Comparison of ENCODE assay signal across 10 cellular contexts in genomic region chr15:75258034-75258433, GRCh38. TPM values are rescaled to one million over a fixed set of nuclear protein-coding genes. Genes with fewer than 3 reads are reported as not detected.
"Had no signal": no experiment of that assay in that cellular context is flagged by ENCODE, and none has a peak within 500 bp of the region (broad histone marks: within the 10 kb centered on the region; RNA-seq: fewer than 3 reads in every experiment).

Gene GOLGA6C (plus strand): TSS chr15:75258334. CDS start chr15:75258599, 265 bp downstream.

RNA-seq across cellular contexts. Expression of gene GOLGA6C, which starts in this region (rescaled TPM):
- total RNA-seq: PC-3, PC-9, Peyer's patch, Right ventricle myocardium inferior, Right ventricle myocardium superior, RPMI7951, SJCRH30, SJSA1, SK-MEL-5 had no signal
- polyA plus RNA-seq: SK-N-SH had no signal
